Comparison of ENCODE assay signal across 18 cellular contexts in genomic region chrX:38881727-38882126, GRCh38.
DNase-seq lines count a peak whose midpoint lies in the region; ATAC-seq and TF ChIP-seq lines count a peak whose summit lies in the region.
"Had no signal": no experiment of that assay in that cellular context is flagged by ENCODE, and none has a peak within 500 bp of the region (broad histone marks: within the 10 kb centered on the region; RNA-seq: fewer than 3 reads in every experiment).

No MANE protein-coding gene starts in this region.

- DNase-seq in NOMO-1 treated with DMSO at 0.1 percent for 48 hours (lab: John Stamatoyannopoulos, UW; ENCODE audit: unreplicated experiment) (peak; percentile 55), myocyte (ENCODE audit: low read depth) (peak; percentile 25), left cardiac atrium (no peak), GM20000 (ENCODE audit: low spot score) (no peak), retina (no peak), GM10266 (ENCODE audit: extremely low spot score) (no peak)
- DNase-seq: activated CD4-positive, alpha-beta T cell treated with anti-CD3 and anti-CD28 coated beads for 48 hours; activated naive CD8-positive, alpha-beta T cell treated with anti-CD3 and anti-CD28 coated beads, Interleukin-2, amount 10 ng/mL, durations not matched to agents 7 days and 5 days; activated T-cell treated with anti-CD3 and anti-CD28 coated beads, Interleukin-2, amount 50 U/mL, for 4 hours; CD4-positive, alpha-beta T cell; effector memory CD8-positive, alpha-beta T cell; EL; foreskin melanocyte; NCI-H1694 treated with DMSO at 0.1 percent for 48 hours; NCI-H524 treated with DMSO at 0.1 percent for 48 hours; T-helper 2 cell had no signal

- TF ChIP-seq CTCF in GM20000 (IDR thresholded peaks at IDR 0.05; ENCODE audit: extremely low read depth, missing control alignments) (no peak), GM10266 (IDR thresholded peaks at IDR 0.05; ENCODE audit: control insufficient read depth, insufficient read depth, low read depth, missing control alignments) (no peak)

- ATAC-seq in GM18858 (IDR thresholded peaks at IDR 0.05; ENCODE audit: unreplicated experiment) (peak; percentile 35), HG02884 (IDR thresholded peaks at IDR 0.05; ENCODE audit: unreplicated experiment) (peak; percentile 45), left cardiac atrium (no peak)
- ATAC-seq: activated T-cell treated with anti-CD3 and anti-CD28 coated beads, Interleukin-2, amount 50 U/mL, for 4 hours; effector memory CD8-positive, alpha-beta T cell had no signal

- intact Hi-C loops in left cardiac atrium (cut with DNase I) = no loop called here

Comparison
In these comparisons a context has a peak if more than half of its experiments do, and no peak if none do; other contexts are left out.
1. ATAC-seq: peak in GM18858 (single experiment) and HG02884 (single experiment); none in left cardiac atrium (0 of 2).
2. DNase-seq: peak in NOMO-1 treated with DMSO at 0.1 percent for 48 hours (single experiment) and myocyte (single experiment); none in left cardiac atrium (single experiment), GM20000 (single experiment), retina (single experiment) and GM10266 (single experiment).